In the genomic region with DNA sequence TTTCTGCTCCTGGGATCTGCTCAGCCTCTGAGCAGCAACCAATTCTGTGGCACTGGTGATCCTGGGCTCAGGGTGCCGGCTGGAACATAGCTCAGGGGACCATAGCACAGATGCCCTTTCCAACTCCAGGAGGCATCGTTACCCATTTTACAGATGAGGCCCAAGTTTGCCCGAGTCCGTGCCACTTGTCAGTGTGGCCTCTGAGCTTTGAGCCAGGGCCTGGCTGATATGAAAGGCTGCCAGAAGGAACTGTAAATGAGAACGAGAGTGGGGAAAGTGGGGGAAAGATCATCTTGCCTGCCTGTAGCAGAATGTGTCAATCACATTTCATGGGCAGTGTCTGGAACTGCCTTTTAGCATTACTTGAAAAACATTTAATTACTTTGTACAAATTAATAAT, we compare ENCODE assay signal across 18 cellular contexts. TPM values are rescaled to one million over a fixed set of nuclear protein-coding genes. Genes with fewer than 3 reads are reported as not detected.
A peak's percentile ranks its signal among the peaks of the same experiment; 100 is the strongest.
DNase-seq lines count a peak whose midpoint lies in the region; ATAC-seq and TF ChIP-seq lines count a peak whose summit lies in the region.
"Had no signal": no experiment of that assay in that cellular context is flagged by ENCODE, and none has a peak within 500 bp of the region (broad histone marks: within the 10 kb centered on the region; RNA-seq: fewer than 3 reads in every experiment).

No MANE protein-coding gene starts in this region.

- no peak overlapping the region for H3K4me3 Mint-ChIP-seq in activated naive CD8-positive, alpha-beta T cell treated with anti-CD3 and anti-CD28 coated beads, Interleukin-2, amount 50 U/mL, for 24 hours
- no peak overlapping the region for H3K4me3 Mint-ChIP-seq in activated naive CD8-positive, alpha-beta T cell treated with anti-CD3 and anti-CD28 coated beads for 36 hours
- H3K4me3 Mint-ChIP-seq in T-helper 17 cell: no peak overlapping the region
- no peak overlapping the region for H3K4me3 Mint-ChIP-seq in stimulated activated effector memory CD8-positive, alpha-beta T cell treated with anti-CD3 and anti-CD28 coated beads, Interleukin-12 subunit alpha, Interleukin-12 subunit beta, amount 100 ng/mL, for 72 hours
- H3K4me3 Mint-ChIP-seq: HFFc6 had no signal

- H3K9me3 ChIP-seq in T-helper 17 cell (ENCODE audit: control insufficient read depth, low read length, poor library complexity, severe bottlenecking) (no peaks in the 10 kb centered on the region), BE2C (no peaks in the 10 kb centered on the region)

- peaks cover 12% of the 10 kb centered on the region for H3K4me1 ChIP-seq in BE2C

- H3K36me3 ChIP-seq in BE2C: no peaks in the 10 kb centered on the region

- H3K4me1 Mint-ChIP-seq in activated naive CD8-positive, alpha-beta T cell treated with anti-CD3 and anti-CD28 coated beads, Interleukin-2, amount 50 U/mL, for 24 hours: peaks cover 35% of the 10 kb centered on the region
- peaks cover 26% of the 10 kb centered on the region for H3K4me1 Mint-ChIP-seq in activated naive CD8-positive, alpha-beta T cell treated with anti-CD3 and anti-CD28 coated beads for 36 hours
- peaks cover 52% of the 10 kb centered on the region for H3K4me1 Mint-ChIP-seq in T-helper 17 cell
- peaks cover 55% of the 10 kb centered on the region for H3K4me1 Mint-ChIP-seq in stimulated activated effector memory CD8-positive, alpha-beta T cell treated with anti-CD3 and anti-CD28 coated beads, Interleukin-12 subunit alpha, Interleukin-12 subunit beta, amount 100 ng/mL, for 72 hours

- H3K4me3 ChIP-seq in BE2C (ENCODE audit: low read depth, low read length): no peak overlapping the region

- DNase-seq in activated naive CD8-positive, alpha-beta T cell treated with anti-CD3 and anti-CD28 coated beads, Interleukin-2, amount 50 U/mL, for 24 hours: no peak
- no peak for DNase-seq in activated naive CD8-positive, alpha-beta T cell treated with anti-CD3 and anti-CD28 coated beads for 36 hours
- DNase-seq in T-helper 17 cell: no peak
- no peak for DNase-seq in left colon
- DNase-seq in stimulated activated effector memory CD8-positive, alpha-beta T cell treated with anti-CD3 and anti-CD28 coated beads, Interleukin-12 subunit alpha, Interleukin-12 subunit beta, amount 100 ng/mL, for 72 hours (ENCODE audit: low spot score in 2 of 2): no peak
- DNase-seq in BE2C: no peak
- DNase-seq: AML-193, COR-L47, DMS153, HFFc6, Karpas-422, NCI-H1105, NCI-H1694, NCI-H2227 treated with DMSO at 0.1 percent for 48 hours, NCI-H524, SHP77 treated with DMSO at 0.1 percent for 48 hours had no signal

- H3K27me3 ChIP-seq in BE2C: no peaks in the 10 kb centered on the region

- H3K27ac Mint-ChIP-seq in activated naive CD8-positive, alpha-beta T cell treated with anti-CD3 and anti-CD28 coated beads, Interleukin-2, amount 50 U/mL, for 24 hours: peak overlapping the region; percentile 22
- no peak overlapping the region for H3K27ac Mint-ChIP-seq in activated naive CD8-positive, alpha-beta T cell treated with anti-CD3 and anti-CD28 coated beads for 36 hours
- H3K27ac Mint-ChIP-seq in T-helper 17 cell: peak overlapping the region; percentile 83
- peak overlapping the region; percentile 32 for H3K27ac Mint-ChIP-seq in stimulated activated effector memory CD8-positive, alpha-beta T cell treated with anti-CD3 and anti-CD28 coated beads, Interleukin-12 subunit alpha, Interleukin-12 subunit beta, amount 100 ng/mL, for 72 hours
- H3K27ac Mint-ChIP-seq: HFFc6 had no signal

- H3K27me3 Mint-ChIP-seq in activated naive CD8-positive, alpha-beta T cell treated with anti-CD3 and anti-CD28 coated beads, Interleukin-2, amount 50 U/mL, for 24 hours: peaks cover 2% of the 10 kb centered on the region
- H3K27me3 Mint-ChIP-seq in activated naive CD8-positive, alpha-beta T cell treated with anti-CD3 and anti-CD28 coated beads for 36 hours: peaks cover 3% of the 10 kb centered on the region
- H3K27me3 Mint-ChIP-seq in T-helper 17 cell: no peaks in the 10 kb centered on the region

- peaks cover 3% of the 10 kb centered on the region for H3K9me3 Mint-ChIP-seq in activated naive CD8-positive, alpha-beta T cell treated with anti-CD3 and anti-CD28 coated beads, Interleukin-2, amount 50 U/mL, for 24 hours
- no peaks in the 10 kb centered on the region for H3K9me3 Mint-ChIP-seq in activated naive CD8-positive, alpha-beta T cell treated with anti-CD3 and anti-CD28 coated beads for 36 hours
- H3K9me3 Mint-ChIP-seq in stimulated activated effector memory CD8-positive, alpha-beta T cell treated with anti-CD3 and anti-CD28 coated beads, Interleukin-12 subunit alpha, Interleukin-12 subunit beta, amount 100 ng/mL, for 72 hours: no peaks in the 10 kb centered on the region
- H3K9me3 Mint-ChIP-seq: HFFc6 had no signal

- ATAC-seq in activated naive CD8-positive, alpha-beta T cell treated with anti-CD3 and anti-CD28 coated beads, Interleukin-2, amount 50 U/mL, for 24 hours: no peak
- ATAC-seq in T-helper 17 cell (no peak), left colon (peak; percentile 28), HG02678 (IDR thresholded peaks at IDR 0.05; ENCODE audit: unreplicated experiment) (no peak), HG03135 (IDR thresholded peaks at IDR 0.05; ENCODE audit: unreplicated experiment) (no peak)
- no peak for ATAC-seq in stimulated activated effector memory CD8-positive, alpha-beta T cell treated with anti-CD3 and anti-CD28 coated beads, Interleukin-12 subunit alpha, Interleukin-12 subunit beta, amount 100 ng/mL, for 72 hours

- TF ChIP-seq CTCF in BE2C (IDR thresholded peaks at IDR 0.05; ENCODE audit: low read depth, low read length): no peak

- no peaks in the 10 kb centered on the region for H3K36me3 Mint-ChIP-seq in activated naive CD8-positive, alpha-beta T cell treated with anti-CD3 and anti-CD28 coated beads, Interleukin-2, amount 50 U/mL, for 24 hours (ENCODE audit: low read depth)
- H3K36me3 Mint-ChIP-seq in activated naive CD8-positive, alpha-beta T cell treated with anti-CD3 and anti-CD28 coated beads for 36 hours: no peaks in the 10 kb centered on the region
- H3K36me3 Mint-ChIP-seq in T-helper 17 cell (ENCODE audit: low read depth): no peaks in the 10 kb centered on the region
- H3K36me3 Mint-ChIP-seq in stimulated activated effector memory CD8-positive, alpha-beta T cell treated with anti-CD3 and anti-CD28 coated beads, Interleukin-12 subunit alpha, Interleukin-12 subunit beta, amount 100 ng/mL, for 72 hours: no peaks in the 10 kb centered on the region

- intact Hi-C loops in left colon (cut with DNase I, micrococcal nuclease): no loop called here

RNA-seq across cellular contexts. Expression of gene FOSL2, which starts 23.3 kb away (rescaled TPM):
- 10 to 100 TPM; 32.5 to 39.4 TPM for total RNA-seq in activated naive CD8-positive, alpha-beta T cell treated with anti-CD3 and anti-CD28 coated beads for 36 hours
- total RNA-seq in T-helper 17 cell (100 to 1,000 TPM; 114 to 153 TPM), left colon (100 to 1,000 TPM; 142 to 197 TPM)
- polyA plus RNA-seq in BE2C (2012; ENCODE audit: insufficient read depth, insufficient read length, low read depth): 16.2 TPM
